Comparison of ENCODE assay signal across 7 cellular contexts in the genomic region with DNA sequence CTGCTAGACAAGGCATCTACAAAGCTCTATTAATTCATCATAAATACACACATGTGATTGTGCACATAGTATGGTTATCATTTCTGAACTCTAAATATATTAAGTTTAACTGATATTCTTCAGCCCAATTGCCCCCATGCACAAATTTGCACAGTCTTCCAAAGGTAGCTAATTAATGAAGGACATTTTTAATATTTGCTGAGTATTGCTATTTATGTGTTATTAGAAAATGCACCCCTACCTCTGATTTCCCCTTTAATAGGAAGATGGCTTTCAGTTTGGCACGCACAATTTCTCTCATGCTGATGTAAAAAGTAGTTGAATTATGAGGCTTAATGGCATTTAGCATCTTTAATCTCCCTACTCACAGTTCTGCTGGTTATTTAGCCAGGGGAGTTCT.
"Had no signal": no experiment of that assay in that cellular context is flagged by ENCODE, and none has a peak within 500 bp of the region (broad histone marks: within the 10 kb centered on the region; RNA-seq: fewer than 3 reads in every experiment).

No MANE protein-coding gene starts in this region.

- H3K4me3 ChIP-seq: K562 had no signal

- H3K9ac ChIP-seq: KMS-11 had no signal

- H3K27ac ChIP-seq: HL-60, KMS-11 had no signal

- H3K4me3 Mint-ChIP-seq: IgD-negative memory B cell had no signal

- DNase-seq: KBM-7, KG1 had no signal

- H3K4me1 Mint-ChIP-seq: IgD-negative memory B cell had no signal

- FAIRE-seq: HTR-8/SVneo, K562 had no signal

- H3K27me3 Mint-ChIP-seq: IgD-negative memory B cell had no signal

- H3K27ac Mint-ChIP-seq: IgD-negative memory B cell had no signal

- H3K4me2 ChIP-seq: KMS-11 had no signal

- ATAC-seq: K562 had no signal

- H3K36me3 Mint-ChIP-seq: IgD-negative memory B cell had no signal
